In the genomic region with DNA sequence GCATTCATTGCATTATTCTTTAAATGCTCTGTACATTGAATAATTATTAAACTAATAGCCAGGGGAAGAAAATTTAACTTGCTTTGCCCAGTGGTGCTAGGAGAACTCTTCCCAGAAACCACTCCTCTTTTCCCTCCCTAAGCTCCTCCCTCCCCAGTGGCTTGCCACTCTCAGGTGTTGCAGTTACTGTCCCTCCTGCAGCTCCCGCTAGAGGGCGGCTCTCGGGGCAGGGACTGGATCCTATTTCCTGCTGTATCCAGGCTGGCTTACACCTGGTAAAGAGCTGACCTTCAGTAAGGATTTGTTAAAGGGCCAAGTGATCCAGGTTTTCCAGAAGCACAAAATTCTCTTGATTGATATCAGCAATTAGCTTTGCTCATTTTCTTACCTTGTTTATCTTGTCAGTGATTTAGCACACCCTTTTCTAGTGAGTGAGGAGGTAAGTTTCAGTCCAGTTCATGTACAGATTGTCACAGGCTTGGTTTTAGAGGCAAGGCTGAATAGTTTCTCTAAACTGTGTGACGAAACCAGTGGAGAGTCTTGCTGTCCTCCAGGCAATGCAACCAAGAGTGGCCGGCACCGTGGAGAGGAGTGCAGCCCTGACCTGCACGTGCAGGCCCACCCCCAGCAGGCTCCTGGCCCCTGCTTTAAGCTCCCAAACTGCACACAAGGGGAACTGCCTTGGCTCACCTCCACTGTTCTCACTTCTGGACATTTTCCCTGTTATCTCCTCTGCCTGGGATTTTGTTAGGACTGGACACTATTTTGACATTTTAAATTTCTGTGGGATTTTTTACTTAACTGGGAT, we compare ENCODE assay signal across 8 cellular contexts.
A peak's percentile ranks its signal among the peaks of the same experiment; 100 is the strongest.
DNase-seq lines count a peak whose midpoint lies in the region; ATAC-seq and TF ChIP-seq lines count a peak whose summit lies in the region.

No MANE protein-coding gene starts in this region.

- peaks cover 18% of the 10 kb centered on the region for H3K27me3 Mint-ChIP-seq in mesothelial cell of epicardium (ENCODE audit: low read depth)

- no peak overlapping the region for H3K4me3 Mint-ChIP-seq in mesothelial cell of epicardium

- no peaks in the 10 kb centered on the region for H3K9me3 ChIP-seq in OCI-LY1 (ENCODE audit: low read length)

- 0 out of 2 replicates have a peak overlapping the region, but pooled peaks have one; percentile 22 for H2AFZ ChIP-seq in OCI-LY1 (ENCODE audit: low read length)

- H3K9me3 Mint-ChIP-seq in mesothelial cell of epicardium: no peaks in the 10 kb centered on the region

- no peaks in the 10 kb centered on the region for H3K9me2 ChIP-seq in OCI-LY1 (ENCODE audit: low read depth, low read length)

- peaks cover 86% of the 10 kb centered on the region for H3K4me1 ChIP-seq in OCI-LY1 (ENCODE audit: insufficient read depth, low read length, severe bottlenecking)

- no peaks in the 10 kb centered on the region for H3K79me2 ChIP-seq in OCI-LY1 (ENCODE audit: insufficient read depth, low read length)

- peak overlapping the region; percentile 9; the same call in 1 of the 2 replicates for H3K9ac ChIP-seq in OCI-LY1 (ENCODE audit: low read length)

- ATAC-seq in GM19463 (IDR thresholded peaks at IDR 0.05; ENCODE audit: unreplicated experiment): peak; percentile 62
- ATAC-seq in HG03565 (IDR thresholded peaks at IDR 0.05; ENCODE audit: unreplicated experiment): peak; percentile 66

- no peak overlapping the region for H3K4me2 ChIP-seq in OCI-LY1 (ENCODE audit: low read length)

- no peaks in the 10 kb centered on the region for H3K36me3 ChIP-seq in OCI-LY1 (ENCODE audit: insufficient read depth, low read length)

- peaks cover 25% of the 10 kb centered on the region for H3K4me1 Mint-ChIP-seq in mesothelial cell of epicardium

- DNase-seq in EH (ENCODE audit: low read depth): peak; percentile 60
- peak; percentile 68 for DNase-seq in cerebellar cortex (ENCODE audit: low spot score)
- DNase-seq in mesothelial cell of epicardium (ENCODE audit: low spot score in 2 of 2, unreplicated experiment in 2 of 2): peak; percentile 43 to 74
- no peak for DNase-seq in GDM1 (lab: John Stamatoyannopoulos, UW)
- DNase-seq in NCI-H2107 treated with DMSO at 0.1 percent for 48 hours (lab: John Stamatoyannopoulos, UW; ENCODE audit: unreplicated experiment): no peak

- TF ChIP-seq CTCF in OCI-LY1 (IDR thresholded peaks at IDR 0.05; ENCODE audit: low read length) (peak; percentile 95), mesothelial cell of epicardium (IDR thresholded peaks at IDR 0.05; ENCODE audit: unreplicated experiment) (peak; percentile 64)

- H3K27me3 ChIP-seq in OCI-LY1 (ENCODE audit: insufficient read depth, low read length): no peaks in the 10 kb centered on the region

- H3K4me3 ChIP-seq in OCI-LY1 (ENCODE audit: low read depth, low read length, poor library complexity, severe bottlenecking): no peak overlapping the region

- no peak overlapping the region for H3K27ac Mint-ChIP-seq in mesothelial cell of epicardium

- no peaks in the 10 kb centered on the region for H3K36me3 Mint-ChIP-seq in mesothelial cell of epicardium

- H3F3A ChIP-seq in OCI-LY1 (ENCODE audit: insufficient read depth, low read length): peaks cover 13% of the 10 kb centered on the region; the same call in 1 of the 2 replicates

- no peaks in the 10 kb centered on the region for H4K20me1 ChIP-seq in OCI-LY1 (ENCODE audit: insufficient read depth, low read length)

- peak overlapping the region; percentile 74 for H3K27ac ChIP-seq in OCI-LY1 (ENCODE audit: low read depth, low read length, poor library complexity, severe bottlenecking)

Comparison
In these comparisons a context has a peak if more than half of its experiments do, and no peak if none do; other contexts are left out.
1. DNase-seq: peak in EH (single experiment), cerebellar cortex (single experiment) and mesothelial cell of epicardium (2 of 2); none in GDM1 (single experiment) and NCI-H2107 treated with DMSO at 0.1 percent for 48 hours (single experiment).